Comparison of ENCODE assay signal across 17 cellular contexts in the genomic region with DNA sequence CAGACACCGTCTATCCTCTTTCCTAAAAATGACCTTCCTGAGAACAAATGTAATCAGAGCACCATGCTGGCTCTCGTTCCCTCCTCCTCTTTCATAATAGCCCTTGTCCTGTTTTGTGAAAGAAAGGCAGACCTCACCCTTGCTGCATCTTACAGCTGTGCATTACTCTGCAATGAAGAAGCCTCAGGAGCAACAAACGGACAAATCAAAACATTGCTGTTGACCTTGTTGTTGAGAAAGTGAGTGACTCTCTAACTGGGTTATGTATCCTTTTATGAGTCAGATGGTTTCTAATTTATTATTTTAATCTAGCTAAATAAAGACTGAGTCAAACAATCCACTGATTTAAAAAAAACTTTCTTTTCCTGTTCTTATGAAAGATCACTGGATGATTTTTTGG.
DNase-seq lines count a peak whose midpoint lies in the region; ATAC-seq and TF ChIP-seq lines count a peak whose summit lies in the region.
"Had no signal": no experiment of that assay in that cellular context is flagged by ENCODE, and none has a peak within 500 bp of the region (broad histone marks: within the 10 kb centered on the region; RNA-seq: fewer than 3 reads in every experiment).

No MANE protein-coding gene starts in this region.

- no peaks in the 10 kb centered on the region for H3K27me3 Mint-ChIP-seq in HFFc6 (ENCODE audit: insufficient read depth)

- H3K9me3 ChIP-seq in adrenal gland (replicated peaks in 1 of 3), result no peaks in the 10 kb centered on the region
- no peaks in the 10 kb centered on the region for H3K9me3 ChIP-seq in smooth muscle cell (replicated peaks; ENCODE audit: low read depth)
- H3K9me3 ChIP-seq: Caco-2 had no signal

- no peak overlapping the region for H3K27ac Mint-ChIP-seq in HFFc6
- H3K27ac Mint-ChIP-seq: activated naive CD8-positive, alpha-beta T cell; naive B cell; T-helper 1 cell treated with Interleukin-12 subunit alpha and Interleukin-12 subunit beta and Interleukin-4 antibody, amounts not matched to agents 30 μg/mL and 1 μg/mL, for 36 hours had no signal

- TF ChIP-seq CTCF in HFFc6 (IDR thresholded peaks at IDR 0.05) (no peak), adrenal gland (IDR thresholded peaks at IDR 0.05) (no peak), fibroblast of the aortic adventitia (IDR thresholded peaks at IDR 0.05; ENCODE audit: insufficient read depth, low read length) (no peak), smooth muscle cell (IDR thresholded peaks at IDR 0.05; ENCODE audit: borderline replicate concordance, insufficient read depth, poor library complexity, severe bottlenecking) (no peak)

- no peaks in the 10 kb centered on the region for H3K4me1 Mint-ChIP-seq in HFFc6 (ENCODE audit: low read depth)
- H3K4me1 Mint-ChIP-seq: naive B cell had no signal

- peaks cover 10% of the 10 kb centered on the region for H3K9me3 Mint-ChIP-seq in HFFc6
- H3K9me3 Mint-ChIP-seq: T-helper 1 cell treated with Interleukin-12 subunit alpha and Interleukin-12 subunit beta and Interleukin-4 antibody, amounts not matched to agents 30 μg/mL and 1 μg/mL, for 36 hours had no signal

- H3K9ac ChIP-seq in smooth muscle cell (ENCODE audit: low read depth), result no peak overlapping the region

- peak overlapping the region in 4 of 5 donors; percentile 55 to 80 (median 76) for H3K27ac ChIP-seq in adrenal gland
- H3K27ac ChIP-seq in smooth muscle cell (ENCODE audit: low read depth), result no peak overlapping the region

- 24 to 32% (median 26%) methylated on average over 3 of the region's 3 CpGs for WGBS in adrenal gland, 4 donors
- WGBS in smooth muscle cell (ENCODE audit: low lambda C conversion rate), result 57% methylated on average over 3 of the region's 3 CpGs

- peaks cover 6% of the 10 kb centered on the region for H3F3A ChIP-seq in smooth muscle cell (ENCODE audit: low read depth)

- H3K79me2 ChIP-seq in smooth muscle cell (ENCODE audit: low read depth), result no peaks in the 10 kb centered on the region

- ATAC-seq in GM21381 (IDR thresholded peaks at IDR 0.05; ENCODE audit: unreplicated experiment) (no peak), GM19467 (IDR thresholded peaks at IDR 0.05; ENCODE audit: unreplicated experiment) (no peak)

- no peak overlapping the region for H3K4me3 Mint-ChIP-seq in HFFc6
- H3K4me3 Mint-ChIP-seq: activated naive CD8-positive, alpha-beta T cell; naive B cell; T-helper 1 cell treated with Interleukin-12 subunit alpha and Interleukin-12 subunit beta and Interleukin-4 antibody, amounts not matched to agents 30 μg/mL and 1 μg/mL, for 36 hours had no signal

- H3K36me3 Mint-ChIP-seq in HFFc6 (ENCODE audit: low read depth), result no peaks in the 10 kb centered on the region
- H3K36me3 Mint-ChIP-seq: activated naive CD8-positive, alpha-beta T cell; naive B cell had no signal

- peaks cover 17 to 20% of the 10 kb centered on the region in 2 donors for H3K4me1 ChIP-seq in adrenal gland (replicated peaks in 1 of 2)
- no peaks in the 10 kb centered on the region for H3K4me1 ChIP-seq in smooth muscle cell (ENCODE audit: low read depth)
- H3K4me1 ChIP-seq: Caco-2 had no signal

- intact Hi-C loops in adrenal gland (cut with DNase I), result no loop called here

- H2AFZ ChIP-seq in smooth muscle cell (ENCODE audit: low read depth), result peak overlapping the region; percentile 52

- H3K36me3 ChIP-seq in adrenal gland (replicated peaks in 1 of 2), result no peaks in the 10 kb centered on the region
- no peaks in the 10 kb centered on the region for H3K36me3 ChIP-seq in smooth muscle cell (ENCODE audit: low read depth)

- no peak overlapping the region for H3K4me2 ChIP-seq in smooth muscle cell

- H4K20me1 ChIP-seq in smooth muscle cell (ENCODE audit: low read depth), result no peaks in the 10 kb centered on the region

- DNase-seq in HFFc6 (peak; percentile 1), adrenal gland (peak; percentile 21 to 80 (median 62)), fibroblast of the aortic adventitia (ENCODE audit: low read depth) (peak; percentile 55), smooth muscle cell (lab: John Stamatoyannopoulos, UW; ENCODE audit: unreplicated experiment) (no peak), SW480 (ENCODE audit: low spot score) (no peak)
- DNase-seq: activated CD4-positive, alpha-beta T cell treated with anti-CD3 and anti-CD28 coated beads for 1 hour; activated T-cell treated with anti-CD3 and anti-CD28 coated beads for 4 hours; Caco-2; hippocampal formation; MM.1S; naive B cell; NCI-H2081 treated with DMSO at 0.1 percent for 48 hours; NCI-H82 had no signal

- H3K4me3 ChIP-seq in adrenal gland (peak overlapping the region in 1 of 4 donors; percentile 2), fibroblast of the aortic adventitia (ENCODE audit: low read depth, low read length) (no peak overlapping the region), smooth muscle cell (no peak overlapping the region)

- TF ChIP-seq POLR2A in adrenal gland (IDR thresholded peaks at IDR 0.05), result peak in 1 of 2 donors; percentile 56

- H3K27me3 ChIP-seq in adrenal gland (no peaks in the 10 kb centered on the region), smooth muscle cell (ENCODE audit: low read depth) (no peaks in the 10 kb centered on the region)

Comparison
In these comparisons a context has a peak if more than half of its experiments do, and no peak if none do; other contexts are left out.
1. DNase-seq: peak in HFFc6 (single experiment), adrenal gland (7 of 7) and fibroblast of the aortic adventitia (single experiment); none in smooth muscle cell (single experiment) and SW480 (single experiment).